9 cellular contexts compared by ENCODE assay signal in the genomic region with DNA sequence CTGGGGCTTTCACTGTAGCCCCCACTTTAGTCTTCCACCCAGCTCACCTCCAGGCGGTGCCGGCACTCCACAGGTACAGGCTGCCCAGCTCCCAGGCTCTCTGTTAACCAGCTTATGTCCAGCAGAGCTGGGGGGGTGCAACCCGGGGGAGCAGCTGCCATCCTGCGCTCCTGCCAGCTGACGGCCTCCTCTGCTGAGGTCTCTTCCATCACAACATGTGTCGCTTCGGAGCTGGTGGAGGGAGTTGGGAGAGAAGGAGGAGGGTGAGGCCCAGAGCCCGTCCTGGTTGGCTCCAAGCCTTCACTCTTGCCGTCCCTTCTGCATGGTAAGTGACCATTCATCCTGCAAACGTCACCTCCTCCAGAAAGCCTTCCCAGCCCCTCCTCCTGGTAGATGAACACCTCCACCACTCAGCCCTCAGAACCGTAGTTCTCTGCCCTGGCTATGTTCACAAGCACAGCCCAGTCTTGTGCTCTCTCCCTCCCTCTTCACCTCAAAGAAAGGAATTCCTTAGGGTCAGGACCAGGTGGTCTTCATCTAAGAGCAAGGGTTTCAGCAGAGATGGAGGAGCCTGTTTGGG. TPM values are rescaled to one million over a fixed set of nuclear protein-coding genes. Genes with fewer than 3 reads are reported as not detected.
DNase-seq lines count a peak whose midpoint lies in the region; TF ChIP-seq lines count a peak whose summit lies in the region.
"Had no signal": no experiment of that assay in that cellular context is flagged by ENCODE, and none has a peak within 500 bp of the region (broad histone marks: within the 10 kb centered on the region; RNA-seq: fewer than 3 reads in every experiment).

No MANE protein-coding gene starts in this region.

- TF ChIP-seq POLR2A in thyroid gland (IDR thresholded peaks at IDR 0.05), result no peak
- no peak for TF ChIP-seq POLR2A in lower leg skin (IDR thresholded peaks at IDR 0.05)

- H3K27ac ChIP-seq in iPS-20b (ENCODE audit: low read length), result no peak overlapping the region
- H3K27ac ChIP-seq in thyroid gland, result peak overlapping the region in 2 of 3 donors; percentile 90 to 96

- no peaks in the 10 kb centered on the region for H3K9me3 ChIP-seq in iPS-20b (ENCODE audit: insufficient read depth, low read depth, low read length)
- H3K9me3 ChIP-seq in thyroid gland, result no peaks in the 10 kb centered on the region

- no peak overlapping the region; the same call in 1 of the 2 replicates for H3K9ac ChIP-seq in iPS-20b (ENCODE audit: low read depth, low read length)

- peaks cover 42% of the 10 kb centered on the region for H3K36me3 ChIP-seq in iPS-20b (ENCODE audit: insufficient read depth, low read depth, low read length)
- H3K36me3 ChIP-seq in thyroid gland, result peaks cover 20 to 24% of the 10 kb centered on the region in 2 donors

- H3K4me3 ChIP-seq in iPS-20b (ENCODE audit: low read length) (peak overlapping the region; percentile 88; the same call in 1 of the 2 replicates), thyroid gland (replicated peaks in 1 of 3) (no peak overlapping the region), lower leg skin (ENCODE audit: low read depth, poor library complexity, severe bottlenecking) (no peak overlapping the region)

- H3K27ac Mint-ChIP-seq in activated T-cell treated with anti-CD3 and anti-CD28 coated beads, Interleukin-2, amount 50 U/mL, for 24 hours, result peak overlapping the region; percentile 92
- H3K27ac Mint-ChIP-seq in activated T-helper 1 cell treated with anti-CD3 and anti-CD28 coated beads, Interleukin-12 subunit alpha, Interleukin-12 subunit beta, Interleukin-2, Interleukin-4 antibody, amounts not matched to agents 30 ng/mL and 10 ng/mL and 1 ng/mL, durations not matched to agents 14 hours and 24 hours and 36 hours, result peak overlapping the region; percentile 89

- WGBS in thyroid gland, 2 donors, result 78 to 89% methylated on average over 9 of the region's 11 CpGs
- 82 to 83% methylated on average over 11 of the region's 11 CpGs for WGBS in lower leg skin, 2 donors

- DNase-seq in activated T-cell treated with anti-CD3 and anti-CD28 coated beads, Interleukin-2, amount 50 U/mL, for 24 hours, result no peak
- DNase-seq in activated T-cell treated with anti-CD3 and anti-CD28 coated beads, Interleukin-2, amount 50 U/mL, for 1 hour, result no peak
- no peak for DNase-seq in activated T-helper 1 cell treated with anti-CD3 and anti-CD28 coated beads, Interleukin-12 subunit alpha, Interleukin-12 subunit beta, Interleukin-2, Interleukin-4 antibody, amounts not matched to agents 30 ng/mL and 10 ng/mL and 1 ng/mL, durations not matched to agents 14 hours and 24 hours and 36 hours (ENCODE audit: low spot score)
- DNase-seq in thyroid gland, result no peak
- DNase-seq in effector CD8-positive, alpha-beta T cell (lab: John Stamatoyannopoulos, UW), result no peak
- no peak for DNase-seq in NCI-H1092 (lab: John Stamatoyannopoulos, UW)
- no peak for DNase-seq in lower leg skin (ENCODE audit: low spot score in 2 of 2)
- DNase-seq: mesendoderm had no signal

- H3K9me3 Mint-ChIP-seq in activated T-cell treated with anti-CD3 and anti-CD28 coated beads, Interleukin-2, amount 50 U/mL, for 24 hours, result no peaks in the 10 kb centered on the region
- H3K9me3 Mint-ChIP-seq in activated T-helper 1 cell treated with anti-CD3 and anti-CD28 coated beads, Interleukin-12 subunit alpha, Interleukin-12 subunit beta, Interleukin-2, Interleukin-4 antibody, amounts not matched to agents 30 ng/mL and 10 ng/mL and 1 ng/mL, durations not matched to agents 14 hours and 24 hours and 36 hours, result no peaks in the 10 kb centered on the region

- H3K27me3 Mint-ChIP-seq in activated T-cell treated with anti-CD3 and anti-CD28 coated beads, Interleukin-2, amount 50 U/mL, for 24 hours, result no peaks in the 10 kb centered on the region
- no peaks in the 10 kb centered on the region for H3K27me3 Mint-ChIP-seq in activated T-helper 1 cell treated with anti-CD3 and anti-CD28 coated beads, Interleukin-12 subunit alpha, Interleukin-12 subunit beta, Interleukin-2, Interleukin-4 antibody, amounts not matched to agents 30 ng/mL and 10 ng/mL and 1 ng/mL, durations not matched to agents 14 hours and 24 hours and 36 hours (ENCODE audit: insufficient read depth)

- H3K36me3 Mint-ChIP-seq in activated T-cell treated with anti-CD3 and anti-CD28 coated beads, Interleukin-2, amount 50 U/mL, for 24 hours (ENCODE audit: low read depth), result peaks cover 64% of the 10 kb centered on the region
- H3K36me3 Mint-ChIP-seq in activated T-helper 1 cell treated with anti-CD3 and anti-CD28 coated beads, Interleukin-12 subunit alpha, Interleukin-12 subunit beta, Interleukin-2, Interleukin-4 antibody, amounts not matched to agents 30 ng/mL and 10 ng/mL and 1 ng/mL, durations not matched to agents 14 hours and 24 hours and 36 hours (ENCODE audit: low read depth), result peaks cover 26% of the 10 kb centered on the region

- H3K4me3 Mint-ChIP-seq in activated T-cell treated with anti-CD3 and anti-CD28 coated beads, Interleukin-2, amount 50 U/mL, for 24 hours, result peak overlapping the region; percentile 87
- peak overlapping the region; percentile 90 for H3K4me3 Mint-ChIP-seq in activated T-helper 1 cell treated with anti-CD3 and anti-CD28 coated beads, Interleukin-12 subunit alpha, Interleukin-12 subunit beta, Interleukin-2, Interleukin-4 antibody, amounts not matched to agents 30 ng/mL and 10 ng/mL and 1 ng/mL, durations not matched to agents 14 hours and 24 hours and 36 hours

- TF ChIP-seq CTCF in thyroid gland (IDR thresholded peaks at IDR 0.05), result no peak
- no peak for TF ChIP-seq CTCF in lower leg skin (IDR thresholded peaks at IDR 0.05)

- peaks cover 53% of the 10 kb centered on the region for H3K4me1 Mint-ChIP-seq in activated T-cell treated with anti-CD3 and anti-CD28 coated beads, Interleukin-2, amount 50 U/mL, for 24 hours (ENCODE audit: low read depth)
- H3K4me1 Mint-ChIP-seq in activated T-helper 1 cell treated with anti-CD3 and anti-CD28 coated beads, Interleukin-12 subunit alpha, Interleukin-12 subunit beta, Interleukin-2, Interleukin-4 antibody, amounts not matched to agents 30 ng/mL and 10 ng/mL and 1 ng/mL, durations not matched to agents 14 hours and 24 hours and 36 hours (ENCODE audit: low read depth), result peaks cover 32% of the 10 kb centered on the region

- intact Hi-C loops in activated T-helper 1 cell treated with anti-CD3 and anti-CD28 coated beads, Interleukin-12 subunit alpha, Interleukin-12 subunit beta, Interleukin-2, Interleukin-4 antibody, amounts not matched to agents 30 ng/mL and 10 ng/mL and 1 ng/mL, durations not matched to agents 14 hours and 24 hours and 36 hours (cut with micrococcal nuclease), result loop anchor here (5.0 kb wide), 1 partner anchor 672 kb away; no protein-coding TSS in a partner anchor
- intact Hi-C loops in thyroid gland (cut with DNase I) (no loop called here), lower leg skin (cut with DNase I; ENCODE audit: low total_unique reads) (no loop called here)

- H3K4me1 ChIP-seq in iPS-20b (ENCODE audit: insufficient read depth, low read length), result no peaks in the 10 kb centered on the region
- H3K4me1 ChIP-seq in thyroid gland, result peaks cover 31 to 51% of the 10 kb centered on the region in 2 donors

- H3K27me3 ChIP-seq in iPS-20b (ENCODE audit: insufficient read depth, low read length) (peaks cover 13% of the 10 kb centered on the region; the same call in 1 of the 2 replicates), thyroid gland (no peaks in the 10 kb centered on the region)

RNA-seq across cellular contexts. Expression of gene POLM, which starts 1.6 kb away (rescaled TPM):
- total RNA-seq in activated T-helper 1 cell treated with anti-CD3 and anti-CD28 coated beads, Interleukin-12 subunit alpha, Interleukin-12 subunit beta, Interleukin-2, Interleukin-4 antibody, amounts not matched to agents 30 ng/mL and 10 ng/mL and 1 ng/mL, durations not matched to agents 14 hours and 24 hours and 36 hours, result 36.9 and 41.7 TPM in 2 replicates
- 10 to 100 TPM; 51.1 to 85.0 (median 58.2) TPM for total RNA-seq in thyroid gland
- total RNA-seq in lower leg skin, result 100 to 1,000 TPM in 1 of 4 donors, 10 to 100 TPM in 3; 31.0 to 110 (median 43.6) TPM

RNA-seq across cellular contexts. Expression of gene PGAM2, which starts 15.4 kb away (rescaled TPM):
- 0.42 and 0.78 TPM in 2 replicates for total RNA-seq in activated T-helper 1 cell treated with anti-CD3 and anti-CD28 coated beads, Interleukin-12 subunit alpha, Interleukin-12 subunit beta, Interleukin-2, Interleukin-4 antibody, amounts not matched to agents 30 ng/mL and 10 ng/mL and 1 ng/mL, durations not matched to agents 14 hours and 24 hours and 36 hours
- total RNA-seq in thyroid gland (10 to 100 TPM in 2 of 4 donors, 1 to 10 TPM in 2; 2.2 to 28.0 (median 9.1) TPM), lower leg skin (1 to 10 TPM in 3 of 4 donors, under 1 TPM in 1; 0.75 to 7.9 (median 3.6) TPM)

RNA-seq across cellular contexts. Expression of gene AEBP1, which starts 23.4 kb away (rescaled TPM):
- total RNA-seq in activated T-helper 1 cell treated with anti-CD3 and anti-CD28 coated beads, Interleukin-12 subunit alpha, Interleukin-12 subunit beta, Interleukin-2, Interleukin-4 antibody, amounts not matched to agents 30 ng/mL and 10 ng/mL and 1 ng/mL, durations not matched to agents 14 hours and 24 hours and 36 hours, result 17.0 and 17.2 TPM in 2 replicates
- total RNA-seq in thyroid gland, result 100 to 1,000 TPM in 1 of 4 donors, 10 to 100 TPM in 3; 38.9 to 151 (median 57.6) TPM
- 100 to 1,000 TPM in 1 of 4 donors, 10 to 100 TPM in 3; 52.6 to 134 (median 54.6) TPM for total RNA-seq in lower leg skin

RNA-seq across cellular contexts. Expression of gene DBNL, which starts 36.3 kb away (rescaled TPM):
- 140 TPM in 2 replicates for total RNA-seq in activated T-helper 1 cell treated with anti-CD3 and anti-CD28 coated beads, Interleukin-12 subunit alpha, Interleukin-12 subunit beta, Interleukin-2, Interleukin-4 antibody, amounts not matched to agents 30 ng/mL and 10 ng/mL and 1 ng/mL, durations not matched to agents 14 hours and 24 hours and 36 hours
- total RNA-seq in thyroid gland (100 to 1,000 TPM; 108 to 165 (median 138) TPM), lower leg skin (100 to 1,000 TPM in 3 of 4 donors, 10 to 100 TPM in 1; 81.3 to 122 (median 106) TPM)

RNA-seq across cellular contexts. Expression of gene POLD2, which starts 42.6 kb away (rescaled TPM):
- 234 and 250 TPM in 2 replicates for total RNA-seq in activated T-helper 1 cell treated with anti-CD3 and anti-CD28 coated beads, Interleukin-12 subunit alpha, Interleukin-12 subunit beta, Interleukin-2, Interleukin-4 antibody, amounts not matched to agents 30 ng/mL and 10 ng/mL and 1 ng/mL, durations not matched to agents 14 hours and 24 hours and 36 hours
- total RNA-seq in thyroid gland (10 to 100 TPM; 48.8 to 65.8 (median 55.1) TPM), lower leg skin (10 to 100 TPM; 50.8 to 69.0 (median 58.7) TPM)
